In the genomic region with DNA sequence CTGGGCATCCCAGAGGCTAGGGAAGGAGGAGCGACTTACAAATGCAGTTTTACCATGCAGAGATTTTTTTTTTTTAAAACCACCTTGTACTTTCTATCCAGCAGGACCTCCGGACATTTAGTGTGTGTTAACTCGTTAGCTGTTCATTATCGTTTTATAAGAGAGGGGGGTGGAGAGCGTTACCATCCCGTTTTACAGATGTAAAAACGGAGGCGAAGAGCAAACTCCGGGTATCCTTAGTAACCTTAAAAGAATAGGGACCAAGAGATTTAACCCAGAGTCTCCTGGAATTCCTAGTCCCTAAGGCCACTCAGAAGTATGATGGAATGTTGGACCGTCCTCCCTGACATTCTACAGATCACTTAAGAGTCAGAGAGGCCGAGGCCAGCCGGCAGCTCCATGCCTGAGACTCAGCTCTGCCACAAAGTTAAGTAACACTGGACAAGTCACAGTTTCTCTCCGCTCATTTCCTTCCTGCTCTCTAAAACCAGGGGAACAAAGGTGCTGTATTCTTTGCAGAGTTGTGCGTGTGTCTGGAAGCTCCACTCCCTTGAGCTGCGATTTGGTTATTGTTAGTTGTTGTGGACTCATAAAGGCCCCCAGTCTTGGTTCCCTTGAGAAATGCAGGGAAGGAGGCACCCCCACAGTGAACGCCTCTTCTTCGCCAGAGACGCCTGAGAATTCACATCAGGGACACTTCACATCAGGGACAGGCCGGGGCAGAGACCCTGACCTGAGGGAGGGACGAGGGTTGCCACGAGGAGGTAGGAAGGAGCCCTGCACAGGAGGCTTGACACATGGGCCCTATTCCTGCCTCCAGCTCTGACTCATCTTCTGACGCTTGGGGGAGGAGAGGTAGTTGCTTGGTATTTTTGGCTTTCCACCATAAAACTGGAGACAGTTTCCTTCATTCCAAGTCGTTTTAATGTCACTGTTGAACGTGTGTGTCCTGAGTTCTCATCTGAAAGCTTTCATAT, we compare ENCODE assay signal across 8 cellular contexts. TPM values are rescaled to one million over a fixed set of nuclear protein-coding genes. Genes with fewer than 3 reads are reported as not detected.
DNase-seq lines count a peak whose midpoint lies in the region; ATAC-seq, FAIRE-seq and TF ChIP-seq lines count a peak whose summit lies in the region.

No MANE protein-coding gene starts in this region.

- intact Hi-C loops in breast epithelium (cut with DNase I; ENCODE audit: low total_unique reads) (no loop called here), posterior vena cava (cut with DNase I) (no loop called here)

- peak overlapping the region; percentile 88 for H3K4me2 ChIP-seq in A549

- POLR2A ChIA-PET in A549 (lab: Yijun Ruan, JAX): interaction anchor here (0.9 kb wide), 1 partner anchor 84 kb away, joined by 4 read pairs; a partner anchor contains a TSS

- WGBS in A549 (ENCODE audit: missing lambda C conversion rate): 16% methylated on average over 23 of the region's 24 CpGs

- H3K9me3 ChIP-seq in A549 (no peaks in the 10 kb centered on the region), breast epithelium (no peaks in the 10 kb centered on the region)

- no peak; a peak in 1 of 5 replicates for TF ChIP-seq RAD21 in A549 (conservative IDR thresholded peaks at IDR 0.05 in 1 of 2, IDR thresholded peaks at IDR 0.05 in 1 of 2)

- H3K27ac Mint-ChIP-seq in immature natural killer cell: peak overlapping the region; percentile 75 to 93 (median 88)

- no peaks in the 10 kb centered on the region for H3K36me3 Mint-ChIP-seq in immature natural killer cell

- no peak for TF ChIP-seq EP300 in A549 (IDR thresholded peaks at IDR 0.05)

- H3K4me1 Mint-ChIP-seq in immature natural killer cell: peaks cover 28 to 29% of the 10 kb centered on the region in 2 donors

- ATAC-seq in A549 (peak; percentile 49 to 64), HG03520 (IDR thresholded peaks at IDR 0.05; ENCODE audit: unreplicated experiment) (no peak)

- peak overlapping the region; percentile 67 for H3K4me3 ChIP-seq in A549
- peak overlapping the region; percentile 77 for H3K4me3 ChIP-seq in GM12875 (ENCODE audit: low read depth, low read length)
- H3K4me3 ChIP-seq in breast epithelium: peak overlapping the region; percentile 83 to 90 (median 88)

- CTCF ChIA-PET in A549 (lab: Yijun Ruan, JAX): interaction anchor here (0.7 to 2.3 kb wide), 11 partner anchors 12 to 326 kb away, joined by 3 to 9 read pairs (median 3); no protein-coding TSS in a partner anchor

- TF ChIP-seq CTCF in A549 (IDR thresholded peaks at IDR 0.05) (no peak), GM12875 (IDR thresholded peaks at IDR 0.05; ENCODE audit: borderline replicate concordance, insufficient read depth, low read depth, low read length) (no peak), breast epithelium (IDR thresholded peaks at IDR 0.05) (no peak)

- H3K9me3 Mint-ChIP-seq in immature natural killer cell: peaks cover 0 to 3% (median 0%) of the 10 kb centered on the region in 6 donors

- no peaks in the 10 kb centered on the region for H3K27me3 ChIP-seq in breast epithelium

- H3K27ac ChIP-seq in A549 (peak overlapping the region; percentile 89 to 95; a peak in 5 of 6 replicates), breast epithelium (peak overlapping the region; percentile 97 to 98)

- TF ChIP-seq POLR2A in A549 (IDR thresholded peaks at IDR 0.05; ENCODE audit: low read length): no peak
- TF ChIP-seq POLR2A in breast epithelium (IDR thresholded peaks at IDR 0.05): no peak

- H3K4me1 ChIP-seq in A549: peaks cover 43% of the 10 kb centered on the region
- H3K4me1 ChIP-seq in breast epithelium: no peaks in the 10 kb centered on the region

- peak overlapping the region; percentile 90 to 95 (median 92) for H3K4me3 Mint-ChIP-seq in immature natural killer cell

- H3K36me3 ChIP-seq in breast epithelium: no peaks in the 10 kb centered on the region

- FAIRE-seq in A549 (lab: Jason Lieb, UNC): no peak

- peaks cover 5 to 8% (median 6%) of the 10 kb centered on the region in 3 donors for H3K27me3 Mint-ChIP-seq in immature natural killer cell (ENCODE audit: low read depth in 3 of 3)

- peak; percentile 82 to 90 for DNase-seq in A549 (ENCODE audit: low read depth in 1 of 2, low spot score in 1 of 2)
- DNase-seq in RPMI8226: peak; percentile 61
- peak in 1 of 2 donors; percentile 75 for DNase-seq in breast epithelium (ENCODE audit: low spot score in 2 of 2)
- DNase-seq in immature natural killer cell: no peak
- DNase-seq in stimulated activated CD4-positive, alpha-beta T cell treated with anti-CD3 and anti-CD28 coated beads, Interleukin-2, amount 100 ng/mL, for 24 hours: peak; percentile 27
- no peak for DNase-seq in posterior vena cava (ENCODE audit: low spot score)

TF ChIP-seq in A549, 52 proteins besides CTCF, POLR2A, EP300 and RAD21 (continues in another document):
- no peak for TF ChIP-seq FOXS1 (CRISPR knock-in tag; IDR thresholded peaks at IDR 0.05)
- TF ChIP-seq KDM1A (IDR thresholded peaks at IDR 0.05; ENCODE audit: low read depth): peak; percentile 88
- TF ChIP-seq ZSCAN20 (CRISPR knock-in tag; IDR thresholded peaks at IDR 0.05): no peak
- TF ChIP-seq CHD4 (IDR thresholded peaks at IDR 0.05; ENCODE audit: borderline replicate concordance): peak; percentile 30; the same call in 1 of the 2 replicates
- no peak for TF ChIP-seq MAZ (IDR thresholded peaks at IDR 0.05; ENCODE audit: borderline replicate concordance, low read depth, low read length)
- TF ChIP-seq GATA3 (IDR thresholded peaks at IDR 0.05; ENCODE audit: borderline replicate concordance): peak; percentile 34; the same call in 1 of the 2 replicates
- no peak for TF ChIP-seq RFX5 (IDR thresholded peaks at IDR 0.05)
- no peak for TF ChIP-seq KDM5A (IDR thresholded peaks at IDR 0.05)
- no peak for TF ChIP-seq HOXB5 (CRISPR knock-in tag; IDR thresholded peaks at IDR 0.05)
- no peak for TF ChIP-seq HEYL (CRISPR knock-in tag; IDR thresholded peaks at IDR 0.05)
- no peak for TF ChIP-seq CEBPB (IDR thresholded peaks at IDR 0.05)
- TF ChIP-seq, protein P1, sequence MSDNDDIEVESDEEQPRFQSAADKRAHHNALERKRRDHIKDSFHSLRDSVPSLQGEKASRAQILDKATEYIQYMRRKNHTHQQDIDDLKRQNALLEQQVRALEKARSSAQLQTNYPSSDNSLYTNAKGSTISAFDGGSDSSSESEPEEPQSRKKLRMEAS (IDR thresholded peaks at IDR 0.05): peak; percentile 95
- TF ChIP-seq SREBF2 (IDR thresholded peaks at IDR 0.05): no peak
- TF ChIP-seq, protein P2, sequence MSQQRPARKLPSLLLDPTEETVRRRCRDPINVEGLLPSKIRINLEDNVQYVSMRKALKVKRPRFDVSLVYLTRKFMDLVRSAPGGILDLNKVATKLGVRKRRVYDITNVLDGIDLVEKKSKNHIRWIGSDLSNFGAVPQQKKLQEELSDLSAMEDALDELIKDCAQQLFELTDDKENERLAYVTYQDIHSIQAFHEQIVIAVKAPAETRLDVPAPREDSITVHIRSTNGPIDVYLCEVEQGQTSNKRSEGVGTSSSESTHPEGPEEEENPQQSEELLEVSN (IDR thresholded peaks at IDR 0.05; ENCODE audit: borderline replicate concordance, low read depth): peak; percentile 67
- no peak for TF ChIP-seq BHLHE40 (IDR thresholded peaks at IDR 0.05; ENCODE audit: low read depth, low read length)
- TF ChIP-seq, protein P3, sequence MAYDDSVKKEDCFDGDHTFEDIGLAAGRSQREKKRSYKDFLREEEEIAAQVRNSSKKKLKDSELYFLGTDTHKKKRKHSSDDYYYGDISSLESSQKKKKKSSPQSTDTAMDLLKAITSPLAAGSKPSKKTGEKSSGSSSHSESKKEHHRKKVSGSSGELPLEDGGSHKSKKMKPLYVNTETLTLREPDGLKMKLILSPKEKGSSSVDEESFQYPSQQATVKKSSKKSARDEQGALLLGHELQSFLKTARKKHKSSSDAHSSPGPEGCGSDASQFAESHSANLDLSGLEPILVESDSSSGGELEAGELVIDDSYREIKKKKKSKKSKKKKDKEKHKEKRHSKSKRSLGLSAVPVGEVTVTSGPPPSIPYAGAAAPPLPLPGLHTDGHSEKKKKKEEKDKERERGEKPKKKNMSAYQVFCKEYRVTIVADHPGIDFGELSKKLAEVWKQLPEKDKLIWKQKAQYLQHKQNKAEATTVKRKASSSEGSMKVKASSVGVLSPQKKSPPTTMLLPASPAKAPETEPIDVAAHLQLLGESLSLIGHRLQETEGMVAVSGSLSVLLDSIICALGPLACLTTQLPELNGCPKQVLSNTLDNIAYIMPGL (CRISPR knock-in tag; IDR thresholded peaks at IDR 0.05; ENCODE audit: borderline replicate concordance): no peak
- no peak for TF ChIP-seq HOXA7 (CRISPR knock-in tag; IDR thresholded peaks at IDR 0.05)
- 0 out of 2 replicates have a peak, but pooled peaks have one; percentile 41 for TF ChIP-seq RARB (CRISPR knock-in tag; IDR thresholded peaks at IDR 0.05)
- TF ChIP-seq CBX8 (IDR thresholded peaks at IDR 0.05): no peak
- TF ChIP-seq, protein P4, sequence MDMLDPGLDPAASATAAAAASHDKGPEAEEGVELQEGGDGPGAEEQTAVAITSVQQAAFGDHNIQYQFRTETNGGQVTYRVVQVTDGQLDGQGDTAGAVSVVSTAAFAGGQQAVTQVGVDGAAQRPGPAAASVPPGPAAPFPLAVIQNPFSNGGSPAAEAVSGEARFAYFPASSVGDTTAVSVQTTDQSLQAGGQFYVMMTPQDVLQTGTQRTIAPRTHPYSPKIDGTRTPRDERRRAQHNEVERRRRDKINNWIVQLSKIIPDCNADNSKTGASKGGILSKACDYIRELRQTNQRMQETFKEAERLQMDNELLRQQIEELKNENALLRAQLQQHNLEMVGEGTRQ (IDR thresholded peaks at IDR 0.05): no peak
- no peak for TF ChIP-seq ZFP36 (IDR thresholded peaks at IDR 0.05; ENCODE audit: borderline replicate concordance, partially characterized antibody)
- peak; percentile 46; the same call in 1 of the 2 replicates for TF ChIP-seq FOSL2 (IDR thresholded peaks at IDR 0.05)
- TF ChIP-seq FOSL2 (CRISPR knock-in tag; IDR thresholded peaks at IDR 0.05): peak; percentile 93
- no peak for TF ChIP-seq PHF8 (IDR thresholded peaks at IDR 0.05; ENCODE audit: borderline replicate concordance, low read depth)
- TF ChIP-seq SMC3 (IDR thresholded peaks at IDR 0.05): no peak
- no peak for TF ChIP-seq EHF (CRISPR knock-in tag; IDR thresholded peaks at IDR 0.05)
- TF ChIP-seq MAFK (IDR thresholded peaks at IDR 0.05; ENCODE audit: partially characterized antibody): no peak
- TF ChIP-seq NPAS2 (CRISPR knock-in tag; IDR thresholded peaks at IDR 0.05; ENCODE audit: borderline replicate concordance): no peak

RNA-seq across cellular contexts. Expression of a gene that starts 1.2 kb away (rescaled TPM):
- polyA plus RNA-seq in A549 (2011; rRNA removed): 35.5 and 38.0 TPM in 2 replicates
- polyA plus RNA-seq in A549 (2012; cell fraction: cytosol; rRNA removed): 58.2 and 76.0 TPM in 2 replicates
- 54.1 and 60.8 TPM in 2 replicates for polyA plus RNA-seq in A549 (2012; cell fraction: nucleus; rRNA removed)
- 32.7 to 36.1 TPM (median 34.1 TPM) in 3 replicates for polyA plus RNA-seq in A549 (2017; fragmentation: RNase III; extraction: RNeasy Plus Mini Kit Qiagen cat#74134 plus additional on column Dnase treatment)
- polyA minus RNA-seq in A549 (2011; rRNA and poly(A)+ RNA removed): 34.0 and 37.4 TPM in 2 replicates
- 10 to 100 TPM; 18.7 to 32.8 (median 24.6) TPM for total RNA-seq in breast epithelium
- polyA plus RNA-seq in immature natural killer cell: 10 to 100 TPM; 18.1 to 25.9 (median 19.2) TPM
- 10 to 100 TPM; 13.5 to 15.6 TPM for total RNA-seq in posterior vena cava

Comparison
In these comparisons a context has a peak if more than half of its experiments do, and no peak if none do; other contexts are left out.
1. DNase-seq: peak in A549 (2 of 2), RPMI8226 (single experiment) and stimulated activated CD4-positive, alpha-beta T cell treated with anti-CD3 and anti-CD28 coated beads, Interleukin-2, amount 100 ng/mL, for 24 hours (2 of 2); none in immature natural killer cell (0 of 3) and posterior vena cava (single experiment).
2. Peak in every context shown above with its lines, with median percentiles within 50 percentile points of each other: H3K4me3 ChIP-seq.